Comparison of ENCODE assay signal across 13 cellular contexts in genomic region chr2:130159376-130159775, GRCh38. TPM values are rescaled to one million over a fixed set of nuclear protein-coding genes. Genes with fewer than 3 reads are reported as not detected.
"Had no signal": no experiment of that assay in that cellular context is flagged by ENCODE, and none has a peak within 500 bp of the region (broad histone marks: within the 10 kb centered on the region; RNA-seq: fewer than 3 reads in every experiment).

No MANE protein-coding gene starts in this region.

RNA-seq across cellular contexts. Expression of gene POTEF, which starts 30.4 kb away (rescaled TPM):
- total RNA-seq: activated CD4-positive, alpha-beta memory T cell treated with anti-CD3 and anti-CD28 coated beads, Interleukin-2, amount 10 ng/mL, durations not matched to agents 7 days and 5 days; activated CD4-positive, alpha-beta T cell treated with anti-CD3 and anti-CD28 coated beads for 36 hours; activated CD4-positive, alpha-beta T cell treated with anti-CD3 and anti-CD28 coated beads, Interleukin-2, amount 10 ng/mL, durations not matched to agents 7 days and 5 days; activated CD8-positive, alpha-beta memory T cell treated with anti-CD3 and anti-CD28 coated beads, Interleukin-2, amount 10 ng/mL, durations not matched to agents 7 days and 5 days; activated CD8-positive, alpha-beta T cell treated with anti-CD3 and anti-CD28 coated beads, Interleukin-2, amount 10 ng/mL, durations not matched to agents 7 days and 5 days; activated naive CD8-positive, alpha-beta T cell treated with anti-CD3 and anti-CD28 coated beads, Interleukin-2, amount 10 ng/mL, durations not matched to agents 7 days and 5 days; activated T-helper 2 cell treated with anti-CD3 and anti-CD28 coated beads, Interferon-gamma antibody, Interleukin-2, Interleukin-4, amounts not matched to agents 10 μg/mL and 5 μg/mL and 100 μg/mL, durations not matched to agents 14 hours and 24 hours and 36 hours; ascending aorta; bronchial epithelial cell; T-helper 2 cell treated with Interferon-gamma antibody and Interleukin-4, amounts not matched to agents 100 ng/mL and 5 ng/mL, for 36 hours had no signal
- polyA plus RNA-seq: adipose tissue had no signal

RNA-seq across cellular contexts. Expression of gene TUBA3E, which starts 38.9 kb away (rescaled TPM):
- total RNA-seq: activated CD4-positive, alpha-beta memory T cell treated with anti-CD3 and anti-CD28 coated beads, Interleukin-2, amount 10 ng/mL, durations not matched to agents 7 days and 5 days; activated CD4-positive, alpha-beta T cell treated with anti-CD3 and anti-CD28 coated beads for 36 hours; activated CD4-positive, alpha-beta T cell treated with anti-CD3 and anti-CD28 coated beads, Interleukin-2, amount 10 ng/mL, durations not matched to agents 7 days and 5 days; activated CD8-positive, alpha-beta memory T cell treated with anti-CD3 and anti-CD28 coated beads, Interleukin-2, amount 10 ng/mL, durations not matched to agents 7 days and 5 days; activated CD8-positive, alpha-beta T cell treated with anti-CD3 and anti-CD28 coated beads, Interleukin-2, amount 10 ng/mL, durations not matched to agents 7 days and 5 days; activated naive CD8-positive, alpha-beta T cell treated with anti-CD3 and anti-CD28 coated beads, Interleukin-2, amount 10 ng/mL, durations not matched to agents 7 days and 5 days; activated T-helper 2 cell treated with anti-CD3 and anti-CD28 coated beads, Interferon-gamma antibody, Interleukin-2, Interleukin-4, amounts not matched to agents 10 μg/mL and 5 μg/mL and 100 μg/mL, durations not matched to agents 14 hours and 24 hours and 36 hours; ascending aorta; bronchial epithelial cell; cardiac muscle cell; T-helper 2 cell treated with Interferon-gamma antibody and Interleukin-4, amounts not matched to agents 100 ng/mL and 5 ng/mL, for 36 hours; WTC11 had no signal
- polyA plus RNA-seq: cardiac muscle cell had no signal
